Comparison of ENCODE assay signal across 29 cellular contexts in the genomic region with DNA sequence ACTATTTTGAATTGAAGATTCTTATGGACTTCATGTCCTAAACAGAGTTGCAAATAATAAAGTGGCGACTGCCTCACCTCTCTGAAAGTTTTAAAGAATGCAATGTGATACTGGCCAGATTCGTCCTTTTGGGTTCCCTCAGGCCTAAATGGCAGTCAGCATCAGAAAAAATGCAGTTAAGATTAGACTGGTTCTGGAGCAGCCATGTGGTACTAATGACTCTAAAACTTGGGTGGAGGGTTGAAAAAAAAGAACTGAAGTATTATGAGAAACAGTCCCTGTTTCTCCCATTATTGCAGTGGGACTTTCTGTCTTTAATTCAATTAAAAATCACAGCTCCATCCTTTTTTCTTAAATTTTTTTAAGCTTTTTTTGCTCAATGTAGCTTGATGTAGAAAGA.
"Had no signal": no experiment of that assay in that cellular context is flagged by ENCODE, and none has a peak within 500 bp of the region (broad histone marks: within the 10 kb centered on the region; RNA-seq: fewer than 3 reads in every experiment).

No MANE protein-coding gene starts in this region.

- H3K27ac ChIP-seq: hepatocyte, sigmoid colon, upper lobe of right lung had no signal

- H3K4me3 Mint-ChIP-seq: activated B cell treated with CpG ODN at 0.5 μM for 24 hours; activated CD4-positive, alpha-beta T cell treated with anti-CD3 and anti-CD28 coated beads for 36 hours; activated naive CD8-positive, alpha-beta T cell treated with anti-CD3 and anti-CD28 coated beads, Interleukin-2, amount 10 ng/mL, durations not matched to agents 7 days and 5 days; activated T-cell treated with anti-CD3 and anti-CD28 coated beads, Interleukin-2, amount 50 U/mL, for 4 hours; nephron progenitor cell; T-helper 1 cell treated with Interleukin-12 subunit alpha and Interleukin-12 subunit beta and Interleukin-4 antibody, amounts not matched to agents 30 μg/mL and 1 μg/mL, for 36 hours had no signal

- ATAC-seq: activated CD4-positive, alpha-beta T cell treated with anti-CD3 and anti-CD28 coated beads for 36 hours; activated T-cell treated with anti-CD3 and anti-CD28 coated beads, Interleukin-2, amount 50 U/mL, for 4 hours; body of pancreas; esophagus mucosa; left ventricle myocardium superior; upper lobe of right lung had no signal

- H3K9me3 Mint-ChIP-seq: activated B cell treated with CpG ODN at 0.5 μM for 24 hours; activated naive CD8-positive, alpha-beta T cell treated with anti-CD3 and anti-CD28 coated beads, Interleukin-2, amount 10 ng/mL, durations not matched to agents 7 days and 5 days; activated T-cell treated with anti-CD3 and anti-CD28 coated beads, Interleukin-2, amount 50 U/mL, for 4 hours; immature natural killer cell; nephron progenitor cell; T-helper 1 cell treated with Interleukin-12 subunit alpha and Interleukin-12 subunit beta and Interleukin-4 antibody, amounts not matched to agents 30 μg/mL and 1 μg/mL, for 36 hours had no signal

- H3K36me3 Mint-ChIP-seq: immature natural killer cell had no signal

- H3K27me3 ChIP-seq: body of pancreas, hepatocyte, sigmoid colon, upper lobe of right lung had no signal

- H2AFZ ChIP-seq: hepatocyte had no signal

- H3K36me3 ChIP-seq: sigmoid colon, upper lobe of right lung had no signal

- H3K4me3 ChIP-seq: body of pancreas, hepatocyte, sigmoid colon, smooth muscle cell, upper lobe of right lung had no signal

- H3K9me3 ChIP-seq: body of pancreas, sigmoid colon, upper lobe of right lung had no signal

- H3K27ac Mint-ChIP-seq: activated B cell treated with CpG ODN at 0.5 μM for 24 hours; activated CD4-positive, alpha-beta T cell treated with anti-CD3 and anti-CD28 coated beads for 36 hours; activated naive CD8-positive, alpha-beta T cell treated with anti-CD3 and anti-CD28 coated beads, Interleukin-2, amount 10 ng/mL, durations not matched to agents 7 days and 5 days; immature natural killer cell; nephron progenitor cell; T-helper 1 cell treated with Interleukin-12 subunit alpha and Interleukin-12 subunit beta and Interleukin-4 antibody, amounts not matched to agents 30 μg/mL and 1 μg/mL, for 36 hours had no signal

- DNase-seq: activated B cell treated with CpG ODN at 0.5 μM for 24 hours; activated CD4-positive, alpha-beta T cell treated with anti-CD3 and anti-CD28 coated beads for 36 hours; activated CD4-positive, alpha-beta T cell treated with anti-CD3 and anti-CD28 coated beads, Interleukin-2, amount 50 U/mL, for 4 hours; activated CD8-positive, alpha-beta memory T cell treated with anti-CD3 and anti-CD28 coated beads for 24 hours; activated CD8-positive, alpha-beta memory T cell treated with anti-CD3 and anti-CD28 coated beads, Interleukin-2, amount 50 U/mL, for 4 hours; activated naive CD4-positive, alpha-beta T cell treated with Interleukin-2 at 50 U/mL for 16 hours; activated naive CD8-positive, alpha-beta T cell treated with anti-CD3 and anti-CD28 coated beads, Interleukin-2, amount 10 ng/mL, durations not matched to agents 7 days and 5 days; activated T-cell treated with anti-CD3 and anti-CD28 coated beads, Interleukin-2, amount 50 U/mL, for 4 hours; amygdala; body of pancreas; caudate nucleus; dermis blood vessel endothelial cell; effector memory CD4-positive, alpha-beta T cell; glutamatergic neuron; immature natural killer cell; left ventricle myocardium superior; midbrain; nephron progenitor cell; nucleus accumbens; sigmoid colon; stimulated activated CD4-positive, alpha-beta T cell treated with anti-CD3 and anti-CD28 coated beads, Interleukin-15, amount 100 ng/mL, for 24 hours; stimulated activated CD4-positive, alpha-beta T cell treated with anti-CD3 and anti-CD28 coated beads, Interleukin-2, amount 100 ng/mL, for 48 hours; stimulated activated naive CD4-positive, alpha-beta T cell; T1000; upper lobe of right lung had no signal

- H3K27me3 Mint-ChIP-seq: activated B cell treated with CpG ODN at 0.5 μM for 24 hours; activated CD4-positive, alpha-beta T cell treated with anti-CD3 and anti-CD28 coated beads for 36 hours; activated naive CD8-positive, alpha-beta T cell treated with anti-CD3 and anti-CD28 coated beads, Interleukin-2, amount 10 ng/mL, durations not matched to agents 7 days and 5 days had no signal

- H3K4me2 ChIP-seq: hepatocyte, smooth muscle cell had no signal
